9 cellular contexts compared by ENCODE assay signal in the genomic region with DNA sequence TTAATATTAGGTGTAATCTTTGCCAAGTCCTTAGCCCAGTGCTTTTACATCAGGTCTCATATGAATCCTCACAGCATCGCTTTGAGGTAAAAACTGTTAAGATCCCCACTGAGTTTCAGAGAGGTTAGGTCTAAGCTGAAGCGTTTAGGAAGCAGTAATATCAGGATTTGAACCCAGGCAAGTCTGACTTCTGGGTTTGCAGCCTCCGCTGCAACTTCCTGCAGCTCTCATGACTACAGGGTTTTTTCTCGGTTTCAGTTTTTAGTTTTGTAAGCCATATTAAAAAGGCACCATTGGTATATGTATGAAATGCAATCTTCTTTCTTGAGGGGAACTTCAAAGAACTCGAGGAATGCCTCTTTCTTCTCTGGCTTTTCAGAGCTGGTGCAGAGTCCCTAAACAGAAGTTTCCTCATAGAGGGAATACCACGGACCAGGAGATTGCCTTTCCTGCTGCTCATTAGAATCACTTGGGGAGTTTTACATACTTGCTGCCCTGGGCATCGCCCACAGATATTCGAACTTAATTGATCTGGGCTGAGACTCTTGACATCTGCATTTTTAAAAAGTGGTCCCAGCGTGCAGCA. TPM values are rescaled to one million over a fixed set of nuclear protein-coding genes. Genes with fewer than 3 reads are reported as not detected.
DNase-seq lines count a peak whose midpoint lies in the region; ATAC-seq lines count a peak whose summit lies in the region.
"Had no signal": no experiment of that assay in that cellular context is flagged by ENCODE, and none has a peak within 500 bp of the region (broad histone marks: within the 10 kb centered on the region; RNA-seq: fewer than 3 reads in every experiment).

No MANE protein-coding gene starts in this region.

- no peak overlapping the region for H3K14ac ChIP-seq in trophoblast cell (ENCODE audit: low read length)

- no peak overlapping the region for H4K8ac ChIP-seq in trophoblast cell (ENCODE audit: low read depth, low read length)

- no peak overlapping the region for H3K23ac ChIP-seq in trophoblast cell (ENCODE audit: low read length)

- H3K27ac ChIP-seq in CD8-positive, alpha-beta memory T cell (ENCODE audit: low read depth, low read length), result no peak overlapping the region
- peak overlapping the region; percentile 8 for H3K27ac ChIP-seq in ectodermal cell (ENCODE audit: insufficient read depth, low read depth, low read length, poor library complexity, severe bottlenecking)
- H3K27ac ChIP-seq in trophoblast cell (ENCODE audit: low read depth, low read length), result no peak overlapping the region
- H3K27ac ChIP-seq: WERI-Rb-1 had no signal

- WGBS in ectodermal cell, 2 experiments, result 32% methylated on average over 9 of the region's 9 CpGs
- no CpG with 5 or more reads among the region's 9 CpGs for WGBS in trophoblast cell (ENCODE audit: extremely low coverage, insufficient coverage, insufficient read length)

- H2AK5ac ChIP-seq in trophoblast cell (ENCODE audit: low read length), result no peak overlapping the region

- no peak overlapping the region for H2BK120ac ChIP-seq in trophoblast cell (ENCODE audit: insufficient read depth, low read length, poor library complexity)

- H3K4ac ChIP-seq in trophoblast cell (ENCODE audit: low read depth, low read length), result no peak overlapping the region

- H3K9ac ChIP-seq in trophoblast cell (ENCODE audit: low read length), result no peak overlapping the region

- H3K36me3 ChIP-seq in CD8-positive, alpha-beta memory T cell (ENCODE audit: insufficient read depth, low read length), result no peaks in the 10 kb centered on the region
- H3K36me3 ChIP-seq in ectodermal cell (ENCODE audit: control insufficient read depth, insufficient read depth, low read length), result no peaks in the 10 kb centered on the region
- no peaks in the 10 kb centered on the region for H3K36me3 ChIP-seq in trophoblast cell (ENCODE audit: control insufficient read depth in 1 of 2, insufficient read depth in 2 of 2, low read length in 2 of 2)
- H3K36me3 ChIP-seq: WERI-Rb-1 had no signal

- no peaks in the 10 kb centered on the region for H3K27me3 ChIP-seq in CD8-positive, alpha-beta memory T cell (ENCODE audit: insufficient read depth, low read length, poor library complexity, severe bottlenecking)
- no peaks in the 10 kb centered on the region for H3K27me3 ChIP-seq in ectodermal cell (ENCODE audit: control insufficient read depth, insufficient read depth, low read length, poor library complexity, severe bottlenecking)
- H3K27me3 ChIP-seq in trophoblast cell (ENCODE audit: insufficient read depth, low read length), result no peaks in the 10 kb centered on the region

- H4K12ac ChIP-seq in trophoblast cell (ENCODE audit: low read depth, low read length), result no peak overlapping the region

- H2BK12ac ChIP-seq in trophoblast cell (ENCODE audit: low read length), result no peak overlapping the region

- H3K4me1 ChIP-seq in CD8-positive, alpha-beta memory T cell (ENCODE audit: insufficient read depth, low read length), result peaks cover 78% of the 10 kb centered on the region
- peaks cover 13% of the 10 kb centered on the region for H3K4me1 ChIP-seq in ectodermal cell (ENCODE audit: control insufficient read depth, insufficient read depth, low read length)
- H3K4me1 ChIP-seq in trophoblast cell (ENCODE audit: control insufficient read depth in 1 of 2, insufficient read depth in 2 of 2, low read length in 2 of 2), result peaks cover 0 to 8% of the 10 kb centered on the region in 2 experiments

- H3K36me3 Mint-ChIP-seq in CD8-positive, alpha-beta memory T cell, result no peaks in the 10 kb centered on the region

- CTCF ChIA-PET in CD8-positive, alpha-beta memory T cell (lab: Charles Lee), result interaction anchor here (1.8 to 2.9 kb wide), 2 partner anchors 12 to 210 kb away, joined by 5 to 14 read pairs; no protein-coding TSS in a partner anchor

- no peaks in the 10 kb centered on the region for H3K79me2 ChIP-seq in trophoblast cell (ENCODE audit: control insufficient read depth, insufficient read depth, low read length, poor library complexity)

- H3K18ac ChIP-seq in trophoblast cell (ENCODE audit: low read length), result no peak overlapping the region

- H3K4me3 ChIP-seq in CD8-positive, alpha-beta memory T cell (ENCODE audit: low read length), result peak overlapping the region; percentile 49
- H3K4me3 ChIP-seq in ectodermal cell (ENCODE audit: insufficient read depth, low read depth, low read length), result no peak overlapping the region
- no peak overlapping the region for H3K4me3 ChIP-seq in trophoblast cell (ENCODE audit: low read depth, low read length)

- H4K91ac ChIP-seq in trophoblast cell (ENCODE audit: low read depth, low read length), result no peak overlapping the region

- peak; percentile 66 for ATAC-seq in GM19452 (IDR thresholded peaks at IDR 0.05; ENCODE audit: unreplicated experiment)
- peak; percentile 45 for ATAC-seq in HG03442 (IDR thresholded peaks at IDR 0.05; ENCODE audit: unreplicated experiment)

- H3K27ac Mint-ChIP-seq in CD8-positive, alpha-beta memory T cell, result peak overlapping the region; percentile 61 to 93 (median 86)

- peaks cover 0 to 3% of the 10 kb centered on the region in 2 donors for H3K27me3 Mint-ChIP-seq in CD8-positive, alpha-beta memory T cell

- POLR2A ChIA-PET in CD8-positive, alpha-beta memory T cell (lab: Charles Lee), result no interaction called here

- no peaks in the 10 kb centered on the region for H3K79me1 ChIP-seq in trophoblast cell (ENCODE audit: low read length)

- no peak overlapping the region for H3K4me2 ChIP-seq in trophoblast cell (ENCODE audit: low read length)

- H3K9me3 Mint-ChIP-seq in CD8-positive, alpha-beta memory T cell, result no peaks in the 10 kb centered on the region

- H3K4me1 Mint-ChIP-seq in CD8-positive, alpha-beta memory T cell, result peaks cover 77 to 87% (median 86%) of the 10 kb centered on the region in 3 donors

- H3K4me3 Mint-ChIP-seq in CD8-positive, alpha-beta memory T cell, result peak overlapping the region; percentile 67 to 86 (median 79)

- no peak overlapping the region for H2AFZ ChIP-seq in trophoblast cell (ENCODE audit: insufficient read depth, low read length, poor library complexity)

- DNase-seq in CD8-positive, alpha-beta memory T cell, result no peak
- no peak for DNase-seq in stimulated activated naive CD4-positive, alpha-beta T cell (lab: John Stamatoyannopoulos, UW)
- no peak for DNase-seq in kidney glomerular epithelial cell (lab: John Stamatoyannopoulos, UW)
- no peak for DNase-seq in HCEC 1CT
- DNase-seq in trophoblast cell, result no peak
- DNase-seq: WERI-Rb-1 had no signal

- no peak overlapping the region for H2BK5ac ChIP-seq in trophoblast cell (ENCODE audit: low read depth, low read length, poor library complexity)

- no peaks in the 10 kb centered on the region for H3K9me3 ChIP-seq in CD8-positive, alpha-beta memory T cell (ENCODE audit: low read length)
- H3K9me3 ChIP-seq in ectodermal cell (ENCODE audit: control insufficient read depth, low read length), result no peaks in the 10 kb centered on the region
- H3K9me3 ChIP-seq in trophoblast cell (ENCODE audit: insufficient read depth, low read depth, low read length), result no peaks in the 10 kb centered on the region

RNA-seq across cellular contexts. Expression of a gene that starts 6.5 kb away (rescaled TPM):
- total RNA-seq in CD8-positive, alpha-beta memory T cell, result 10 to 100 TPM; 16.6 to 19.5 TPM
- polyA plus RNA-seq in CD8-positive, alpha-beta memory T cell, result 13.6 TPM
- 13.5 TPM for polyA plus RNA-seq in ectodermal cell (2013, experiment 1 of 4)
- 12.7 TPM for polyA plus RNA-seq in ectodermal cell (2013, experiment 2 of 4)
- polyA plus RNA-seq in ectodermal cell (2013, experiment 3 of 4), result 11.9 TPM
- 14.1 TPM for polyA plus RNA-seq in ectodermal cell (2013, experiment 4 of 4)
- 10.6 and 10.9 TPM in 2 replicates for polyA plus RNA-seq in trophoblast cell (2013)
